In the genomic region with DNA sequence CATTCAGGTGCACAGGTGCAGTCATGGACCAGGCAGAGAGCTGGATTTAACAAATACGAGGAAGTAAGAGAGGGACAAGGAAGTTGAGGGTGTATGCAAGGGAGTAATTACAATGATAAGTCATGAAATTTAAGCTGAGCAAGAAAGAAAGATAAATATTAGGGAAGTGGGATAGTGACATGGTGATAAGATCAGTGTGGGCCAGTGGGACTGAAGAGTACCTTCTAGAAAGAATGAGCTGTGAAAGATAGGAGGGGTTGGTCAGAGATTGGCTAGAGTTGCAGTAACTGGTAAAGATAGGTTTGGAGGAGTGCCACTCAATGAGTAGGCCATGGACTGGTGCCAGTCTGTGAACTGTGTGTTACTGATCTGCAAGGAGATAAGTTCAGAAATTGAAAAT, we compare ENCODE assay signal across 14 cellular contexts.
A peak's percentile ranks its signal among the peaks of the same experiment; 100 is the strongest.
DNase-seq lines count a peak whose midpoint lies in the region; ATAC-seq and TF ChIP-seq lines count a peak whose summit lies in the region.
"Had no signal": no experiment of that assay in that cellular context is flagged by ENCODE, and none has a peak within 500 bp of the region (broad histone marks: within the 10 kb centered on the region; RNA-seq: fewer than 3 reads in every experiment).

No MANE protein-coding gene starts in this region.

- no peaks in the 10 kb centered on the region for H3F3A ChIP-seq in SK-N-SH (replicated peaks; ENCODE audit: insufficient read depth)

- dilution Hi-C loops in IMR-90 (cut with HindIII; ENCODE audit: low sequenced_read_pairs, unreplicated experiment): no loop called here

- 20% methylated on average over 1 of the region's 1 CpG; no CpG with 5 or more reads in 1 of the 2 experiments for WGBS in IMR-90 (ENCODE audit: extremely low coverage in 2 of 2, insufficient read length in 1 of 2), 2 experiments
- 80% methylated on average over 1 of the region's 1 CpG for WGBS in SK-N-SH (ENCODE audit: low lambda C conversion rate)

- H3K9me1 ChIP-seq in IMR-90 (ENCODE audit: insufficient read depth, low read length): no peaks in the 10 kb centered on the region

- CTCF ChIA-PET in IMR-90 (lab: Yijun Ruan, JAX) (no interaction called here), SK-N-SH (lab: Yijun Ruan, JAX) (interaction anchor here (0.8 to 1.6 kb wide), 2 partner anchors 214 to 261 kb away, joined by 3 to 6 read pairs; no protein-coding TSS in a partner anchor)

- H2BK5ac ChIP-seq in IMR-90 (ENCODE audit: low read depth, low read length, poor library complexity, severe bottlenecking): no peak overlapping the region

- POLR2A ChIA-PET in IMR-90 (lab: Charles Lee; ENCODE audit: unreplicated experiment) (no interaction called here), SK-N-SH (lab: Yijun Ruan, JAX) (no interaction called here)

- no peak overlapping the region for H4K91ac ChIP-seq in IMR-90 (ENCODE audit: insufficient read depth, low read depth, low read length)

- H3K4ac ChIP-seq in IMR-90 (ENCODE audit: low read depth, low read length): no peak overlapping the region

- H4K20me1 ChIP-seq in IMR-90 (ENCODE audit: insufficient read depth, low read length) (no peaks in the 10 kb centered on the region), SK-N-SH (ENCODE audit: insufficient read depth) (no peaks in the 10 kb centered on the region), fibroblast of lung (ENCODE audit: control insufficient read depth, extremely low read depth, insufficient read depth, low read length) (no peaks in the 10 kb centered on the region)

- H3K4me2 ChIP-seq in IMR-90 (ENCODE audit: low read depth, low read length) (no peak overlapping the region), SK-N-SH (no peak overlapping the region), fibroblast of lung (ENCODE audit: extremely low read depth, insufficient read depth, low read length) (no peak overlapping the region)

- TF ChIP-seq POLR2A in IMR-90 (IDR thresholded peaks at IDR 0.05; ENCODE audit: low read depth, low read length): no peak

- H3K56ac ChIP-seq in IMR-90 (ENCODE audit: extremely low read depth, insufficient read depth, low read length): no peak overlapping the region

- no peak overlapping the region for H4K8ac ChIP-seq in IMR-90 (ENCODE audit: low read depth in 2 of 2, low read length in 2 of 2)

- H2BK20ac ChIP-seq in IMR-90 (ENCODE audit: low read depth, low read length): no peak overlapping the region

- H3K18ac ChIP-seq in IMR-90 (ENCODE audit: low read depth, low read length): no peak overlapping the region

- TF ChIP-seq RAD21 in IMR-90 (IDR thresholded peaks at IDR 0.05; ENCODE audit: low read length): no peak
- no peak for TF ChIP-seq RAD21 in SK-N-SH (IDR thresholded peaks at IDR 0.05; ENCODE audit: low read length)

- H2BK15ac ChIP-seq in IMR-90 (ENCODE audit: low read depth, low read length): no peak overlapping the region

- H4K5ac ChIP-seq in IMR-90 (ENCODE audit: low read depth, low read length): no peak overlapping the region

- H3K4me1 ChIP-seq in IMR-90 (ENCODE audit: control insufficient read depth, insufficient read depth, low read length): no peaks in the 10 kb centered on the region
- peaks cover 0 to 24% of the 10 kb centered on the region in 2 experiments; a peak in 2 of 4 replicates for H3K4me1 ChIP-seq in SK-N-SH (ENCODE audit: control insufficient read depth in 1 of 2, insufficient read depth in 2 of 2, low read depth in 1 of 2, low read length in 1 of 2)
- no peaks in the 10 kb centered on the region for H3K4me1 ChIP-seq in fibroblast of lung (ENCODE audit: control insufficient read depth, extremely low read depth, insufficient read depth, low read length)
- peaks cover 39% of the 10 kb centered on the region for H3K4me1 ChIP-seq in BE2C

- H3K27ac ChIP-seq in C4-2B: peak overlapping the region; percentile 54; the same call in 1 of the 2 replicates
- H3K27ac ChIP-seq in IMR-90 (ENCODE audit: insufficient read depth, low read length): no peak overlapping the region
- H3K27ac ChIP-seq in SK-N-SH (ENCODE audit: low read depth in 2 of 2, low read length in 1 of 2): peak overlapping the region in 1 of 2 experiments; percentile 18; a peak in 1 of 4 replicates
- no peak overlapping the region for H3K27ac ChIP-seq in fibroblast of lung (ENCODE audit: insufficient read depth, low read length)

- H3K79me2 ChIP-seq in SK-N-SH (ENCODE audit: insufficient read depth): no peaks in the 10 kb centered on the region
- H3K79me2 ChIP-seq in fibroblast of lung (ENCODE audit: control insufficient read depth, insufficient read depth, low read length): no peaks in the 10 kb centered on the region

- no peak overlapping the region for H3K9ac ChIP-seq in IMR-90 (ENCODE audit: low read depth, low read length)
- H3K9ac ChIP-seq in SK-N-SH: no peak overlapping the region
- H3K9ac ChIP-seq in fibroblast of lung (ENCODE audit: insufficient read depth, low read length): no peak overlapping the region

- H3K9me3 ChIP-seq in IMR-90 (ENCODE audit: control insufficient read depth, insufficient read depth, low read length) (0 out of 2 replicates have a peak, but pooled peaks cover 2% of the 10 kb centered on the region), SK-N-SH (peaks cover 7% of the 10 kb centered on the region; the same call in 1 of the 2 replicates), fibroblast of lung (ENCODE audit: control insufficient read depth, insufficient read depth, low read depth, low read length) (no peaks in the 10 kb centered on the region), BE2C (no peaks in the 10 kb centered on the region)

- no peak for TF ChIP-seq CTCF in C4-2B (conservative IDR thresholded peaks at IDR 0.05)
- no peak for TF ChIP-seq CTCF in IMR-90 (conservative IDR thresholded peaks at IDR 0.05; ENCODE audit: low read depth, low read length)
- TF ChIP-seq CTCF in SK-N-SH (IDR thresholded peaks at IDR 0.05): no peak
- TF ChIP-seq CTCF in fibroblast of lung (conservative IDR thresholded peaks at IDR 0.05 in 1 of 2, IDR thresholded peaks at IDR 0.05 in 1 of 2; ENCODE audit: low read depth in 1 of 2, low read length in 2 of 2): no peak
- no peak for TF ChIP-seq CTCF in GM13976 (IDR thresholded peaks at IDR 0.05; ENCODE audit: borderline replicate concordance, control extremely low read depth, extremely low read depth, insufficient read depth, missing control alignments)
- TF ChIP-seq CTCF in BE2C (IDR thresholded peaks at IDR 0.05; ENCODE audit: low read depth, low read length): no peak

- H3K79me1 ChIP-seq in IMR-90 (ENCODE audit: low read depth in 1 of 2, low read length in 2 of 2): no peaks in the 10 kb centered on the region

- no peak overlapping the region for H2AK5ac ChIP-seq in IMR-90 (ENCODE audit: low read depth, low read length)

- no peak overlapping the region for H3K14ac ChIP-seq in IMR-90 (replicated peaks; ENCODE audit: low read depth, low read length)

- H3K4me3 ChIP-seq in IMR-90 (ENCODE audit: insufficient read depth, low read depth, low read length) (no peak overlapping the region), SK-N-SH (ENCODE audit: low read depth in 2 of 2, low read length in 1 of 2) (no peak overlapping the region), fibroblast of lung (replicated peaks in 1 of 4; ENCODE audit: control extremely low read depth in 1 of 4, insufficient read depth in 1 of 4, low read depth in 3 of 4, low read length in 4 of 4) (no peak overlapping the region), BE2C (ENCODE audit: low read depth, low read length) (no peak overlapping the region)
- H3K4me3 ChIP-seq: HAP-1 had no signal

- no peak overlapping the region for H3K23ac ChIP-seq in IMR-90 (ENCODE audit: low read depth, low read length)

- DNase-seq in IMR-90 (peak; percentile 12), SK-N-SH (no peak), fibroblast of lung (ENCODE audit: low read depth in 2 of 2) (peak; percentile 13 to 44), GM13976 (ENCODE audit: low spot score) (no peak), BE2C (no peak)
- DNase-seq: activated naive CD8-positive, alpha-beta T cell treated with anti-CD3 and anti-CD28 coated beads, Interleukin-2, amount 10 ng/mL, durations not matched to agents 7 days and 5 days; caudate nucleus; Kasumi-1; NCI-H2081 had no signal

- H3K36me3 ChIP-seq in IMR-90 (ENCODE audit: control insufficient read depth, insufficient read depth, low read length) (no peaks in the 10 kb centered on the region), SK-N-SH (replicated peaks in 1 of 2; ENCODE audit: control insufficient read depth in 1 of 2, insufficient read depth in 2 of 2, low read length in 1 of 2) (no peaks in the 10 kb centered on the region), fibroblast of lung (ENCODE audit: control insufficient read depth, insufficient read depth, low read length) (no peaks in the 10 kb centered on the region), BE2C (no peaks in the 10 kb centered on the region)
- H3K36me3 ChIP-seq: HAP-1 had no signal

- no peaks in the 10 kb centered on the region for H3K9me2 ChIP-seq in SK-N-SH

- ATAC-seq in IMR-90 (ENCODE audit: low read depth) (peak; percentile 29; the same call in 1 of the 2 replicates), HG03175 (IDR thresholded peaks at IDR 0.05; ENCODE audit: unreplicated experiment) (no peak), HG03039 (IDR thresholded peaks at IDR 0.05; ENCODE audit: unreplicated experiment) (no peak)
- ATAC-seq: activated CD4-positive, CD25-positive, alpha-beta regulatory T cell treated with anti-CD3 and anti-CD28 coated beads, Interleukin-2, amount 50 U/mL, for 24 hours had no signal

- H3K27me3 ChIP-seq in IMR-90 (ENCODE audit: control insufficient read depth, insufficient read depth, low read length) (peaks cover 2% of the 10 kb centered on the region; the same call in 1 of the 2 replicates), SK-N-SH (ENCODE audit: insufficient read depth) (no peaks in the 10 kb centered on the region), fibroblast of lung (ENCODE audit: control insufficient read depth, insufficient read depth, low read length) (no peaks in the 10 kb centered on the region), BE2C (no peaks in the 10 kb centered on the region)

- intact Hi-C loops in IMR-90 (cut with micrococcal nuclease): no loop called here

- H2AK9ac ChIP-seq in IMR-90 (replicated peaks; ENCODE audit: low read depth, low read length, poor library complexity): no peak overlapping the region

- in situ Hi-C loops in IMR-90 (cut with MboI; ENCODE audit: low sequenced_read_pairs): no loop called here
- in situ Hi-C loops in GM13976 (cut with MboI; ENCODE audit: low sequenced_read_pairs, unreplicated experiment): no loop called here

- TF ChIP-seq EP300 in SK-N-SH (IDR thresholded peaks at IDR 0.05; ENCODE audit: borderline replicate concordance in 1 of 2, low read depth in 1 of 2, low read length in 1 of 2): no peak

- H2AFZ ChIP-seq in IMR-90 (replicated peaks; ENCODE audit: low read length, poor library complexity) (no peak overlapping the region), SK-N-SH (ENCODE audit: low read depth) (no peak overlapping the region), fibroblast of lung (ENCODE audit: low read length) (no peak overlapping the region)

- BruUV-seq in IMR-90 (replicated peaks; lab: Mats Ljungman, UMichigan): no TSS peak

- H2BK120ac ChIP-seq in IMR-90 (ENCODE audit: low read depth, low read length): no peak overlapping the region

TF ChIP-seq in IMR-90, 13 proteins besides CTCF, POLR2A, EP300 and RAD21 (continues in another document):
- no peak for TF ChIP-seq RFX5 (IDR thresholded peaks at IDR 0.05; ENCODE audit: low read depth, low read length)

TF ChIP-seq in SK-N-SH, 30 proteins besides CTCF, POLR2A, EP300 and RAD21 (continues in another document):
- TF ChIP-seq FOSL2 (IDR thresholded peaks at IDR 0.05; ENCODE audit: borderline replicate concordance, low read depth) (no peak), MEF2A (IDR thresholded peaks at IDR 0.05; ENCODE audit: borderline replicate concordance, low read depth) (no peak)

Comparison
In these comparisons a context has a peak if more than half of its experiments do, and no peak if none do; other contexts are left out.
1. DNase-seq: peak in IMR-90 (single experiment) and fibroblast of lung (2 of 2); none in SK-N-SH (single experiment), GM13976 (single experiment) and BE2C (single experiment).